ENCODE assay signal across 20 cellular contexts in genomic region chr12:96221391-96221790, GRCh38. TPM values are rescaled to one million over a fixed set of nuclear protein-coding genes. Genes with fewer than 3 reads are reported as not detected.
A peak's percentile ranks its signal among the peaks of the same experiment; 100 is the strongest.
DNase-seq lines count a peak whose midpoint lies in the region; ATAC-seq and TF ChIP-seq lines count a peak whose summit lies in the region.
"Had no signal": no experiment of that assay in that cellular context is flagged by ENCODE, and none has a peak within 500 bp of the region (broad histone marks: within the 10 kb centered on the region; RNA-seq: fewer than 3 reads in every experiment).

No MANE protein-coding gene starts in this region.

- no peak for TF ChIP-seq CTCF in esophagus squamous epithelium (IDR thresholded peaks at IDR 0.05)
- TF ChIP-seq CTCF in smooth muscle cell (IDR thresholded peaks at IDR 0.05; ENCODE audit: borderline replicate concordance, insufficient read depth, poor library complexity, severe bottlenecking): no peak

- no peak overlapping the region for H3K4me2 ChIP-seq in smooth muscle cell
- H3K4me2 ChIP-seq: PC-9 had no signal

- intact Hi-C loops in Right ventricle myocardium superior (cut with DNase I) (no loop called here), cardiac septum (cut with DNase I) (loop anchor here (2.0 kb wide), 1 partner anchor 17 kb away; no protein-coding TSS in a partner anchor), esophagus squamous epithelium (cut with DNase I) (no loop called here)

- H3K79me2 ChIP-seq in smooth muscle cell (ENCODE audit: low read depth): peaks cover 55% of the 10 kb centered on the region

- H3K27ac ChIP-seq in esophagus squamous epithelium (peak overlapping the region; percentile 15 to 92 (median 68)), smooth muscle cell (ENCODE audit: low read depth) (peak overlapping the region; percentile 98)
- H3K27ac ChIP-seq: breast epithelium, lower lobe of right lung, tibial artery had no signal

- H3K9ac ChIP-seq in smooth muscle cell (ENCODE audit: low read depth): peak overlapping the region; percentile 77

- H3K36me3 ChIP-seq in esophagus squamous epithelium (peaks cover 6 to 46% (median 20%) of the 10 kb centered on the region in 3 donors), smooth muscle cell (ENCODE audit: low read depth) (no peaks in the 10 kb centered on the region)
- H3K36me3 ChIP-seq: breast epithelium, tibial artery had no signal

- H3K4me3 ChIP-seq in esophagus squamous epithelium: no peak overlapping the region
- H3K4me3 ChIP-seq in smooth muscle cell: no peak overlapping the region
- H3K4me3 ChIP-seq: breast epithelium, lower lobe of right lung, tibial artery had no signal

- TF ChIP-seq POLR2A in esophagus squamous epithelium (IDR thresholded peaks at IDR 0.05): no peak

- DNase-seq in Right ventricle myocardium superior (no peak), cardiac septum (ENCODE audit: low spot score) (no peak), astrocyte of the hippocampus (ENCODE audit: low read depth, low spot score) (peak; percentile 67), esophagus squamous epithelium (lab: John Stamatoyannopoulos, UW) (no peak), smooth muscle cell (lab: John Stamatoyannopoulos, UW; ENCODE audit: unreplicated experiment) (no peak), activated gamma-delta T cell (lab: John Stamatoyannopoulos, UW) (no peak), activated T-cell treated with anti-CD3 and anti-CD28 coated beads for 4 hours (no peak)
- DNase-seq: activated CD4-positive, alpha-beta T cell treated with anti-CD3 and anti-CD28 coated beads, Interleukin-2, amount 10 ng/mL, durations not matched to agents 24 days and 14 days; activated effector memory CD4-positive, alpha-beta T cell treated with anti-CD3 and anti-CD28 coated beads, Interleukin-2, amount 50 U/mL, for 16 hours; activated naive CD8-positive, alpha-beta T cell treated with anti-CD3 and anti-CD28 coated beads, Interleukin-2, amount 50 U/mL, for 24 hours; DND-41; lower lobe of right lung; NCI-H1417 treated with DMSO at 0.1 percent for 48 hours; NCI-H2107; nucleus accumbens; PC-9; stimulated activated CD4-positive, alpha-beta T cell treated with anti-CD3 and anti-CD28 coated beads, Interleukin-4, amount 100 ng/mL, for 24 hours; tibial artery had no signal

- H3K9me3 ChIP-seq in esophagus squamous epithelium: no peaks in the 10 kb centered on the region
- H3K9me3 ChIP-seq in smooth muscle cell (replicated peaks; ENCODE audit: low read depth): no peaks in the 10 kb centered on the region
- H3K9me3 ChIP-seq: breast epithelium, lower lobe of right lung, tibial artery had no signal

- peaks cover 9% of the 10 kb centered on the region for H3F3A ChIP-seq in smooth muscle cell (ENCODE audit: low read depth)

- H3K27me3 ChIP-seq in esophagus squamous epithelium (no peaks in the 10 kb centered on the region), smooth muscle cell (ENCODE audit: low read depth) (no peaks in the 10 kb centered on the region)
- H3K27me3 ChIP-seq: breast epithelium, tibial artery had no signal

- ATAC-seq in Right ventricle myocardium superior (ENCODE audit: poor library complexity) (peak; percentile 3), GM19328 (IDR thresholded peaks at IDR 0.05; ENCODE audit: unreplicated experiment) (no peak)
- ATAC-seq: activated naive CD8-positive, alpha-beta T cell treated with anti-CD3 and anti-CD28 coated beads, Interleukin-2, amount 50 U/mL, for 24 hours had no signal

- H3K4me1 ChIP-seq in esophagus squamous epithelium: peaks cover 25 to 97% (median 62%) of the 10 kb centered on the region in 3 donors
- H3K4me1 ChIP-seq in smooth muscle cell (ENCODE audit: low read depth): peaks cover 9% of the 10 kb centered on the region

- H2AFZ ChIP-seq in smooth muscle cell (ENCODE audit: low read depth): no peak overlapping the region
- H2AFZ ChIP-seq: PC-9 had no signal

- 59 to 78% methylated on average over 6 of the region's 6 CpGs for WGBS in esophagus squamous epithelium, 2 donors
- WGBS in smooth muscle cell (ENCODE audit: low lambda C conversion rate): 64% methylated on average over 6 of the region's 6 CpGs

- H4K20me1 ChIP-seq in smooth muscle cell (ENCODE audit: low read depth): peaks cover 78% of the 10 kb centered on the region

RNA-seq across cellular contexts. Expression of gene ELK3, which starts 27.2 kb away (rescaled TPM):
- 18.9 TPM for total RNA-seq in Right ventricle myocardium superior
- total RNA-seq in cardiac septum: 18.6 TPM
- 10 to 100 TPM; 24.8 to 44.0 (median 34.8) TPM for total RNA-seq in esophagus squamous epithelium
- total RNA-seq in smooth muscle cell: 44.3 and 45.6 TPM in 2 replicates
- polyA plus RNA-seq in smooth muscle cell: 36.8 and 43.1 TPM in 2 replicates
